ENCODE assay signal across 9 cellular contexts in the genomic region with DNA sequence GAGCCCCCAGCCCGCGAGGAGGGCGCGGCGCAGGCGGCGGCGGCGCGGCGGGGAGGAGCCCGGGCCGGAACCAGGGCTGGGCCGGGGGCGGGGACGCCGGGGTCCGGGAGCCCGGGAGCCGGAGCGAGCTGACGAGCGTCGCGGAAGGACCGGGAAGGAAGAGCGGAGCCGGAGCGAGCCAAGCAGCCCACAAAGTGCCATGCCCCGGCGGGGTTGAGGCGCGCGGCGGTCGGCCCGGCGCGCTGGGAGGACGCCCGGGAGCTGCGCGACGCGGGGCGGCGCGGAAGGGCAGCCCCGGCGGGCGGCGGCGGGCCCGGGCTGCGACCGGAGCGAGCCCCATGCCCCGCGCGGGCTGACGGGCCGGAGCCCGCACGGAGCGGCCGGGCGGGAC. TPM values are rescaled to one million over a fixed set of nuclear protein-coding genes. Genes with fewer than 3 reads are reported as not detected.
DNase-seq lines count a peak whose midpoint lies in the region; ATAC-seq, FAIRE-seq and TF ChIP-seq lines count a peak whose summit lies in the region.
"Had no signal": no experiment of that assay in that cellular context is flagged by ENCODE, and none has a peak within 500 bp of the region (broad histone marks: within the 10 kb centered on the region; RNA-seq: fewer than 3 reads in every experiment).

No MANE protein-coding gene starts in this region.

- intact Hi-C loops in heart right ventricle (cut with DNase I) = loop anchor here in 3 of 10 donors (5.0 kb wide), 3 partner anchors 36 to 46 kb away; no protein-coding TSS in a partner anchor

- POLR2A ChIA-PET in WTC11 (lab: Charles Lee) = no interaction called here

- CTCF ChIA-PET in WTC11 (lab: Charles Lee) = interaction anchor here (0.9 to 1.3 kb wide), 7 partner anchors 39 to 176 kb away, joined by 3 to 4 read pairs (median 3); no protein-coding TSS in a partner anchor

- H3K4me1 Mint-ChIP-seq in WTC11 = peaks cover 48% of the 10 kb centered on the region

- peaks cover 0 to 5% (median 0%) of the 10 kb centered on the region in 9 donors for H3K36me3 ChIP-seq in heart right ventricle
- no peaks in the 10 kb centered on the region for H3K36me3 ChIP-seq in small intestine (ENCODE audit: control insufficient read depth in 2 of 2, insufficient read depth in 2 of 2, low read length in 2 of 2)

- H3K27ac ChIP-seq in heart right ventricle (peak overlapping the region; percentile 71 to 87 (median 82)), small intestine (ENCODE audit: low read depth in 1 of 2, low read length in 1 of 2) (peak overlapping the region; percentile 61 to 72)

- H3K4me1 ChIP-seq in heart right ventricle (peaks cover 11 to 53% (median 32%) of the 10 kb centered on the region in 9 donors), small intestine (ENCODE audit: control insufficient read depth in 2 of 2, insufficient read depth in 1 of 2, low read depth in 1 of 2, low read length in 1 of 2) (peaks cover 3 to 15% of the 10 kb centered on the region in 2 donors)

- H3K9me3 ChIP-seq in heart right ventricle = no peaks in the 10 kb centered on the region
- no peaks in the 10 kb centered on the region for H3K9me3 ChIP-seq in small intestine (ENCODE audit: control insufficient read depth, low read depth)

- peak overlapping the region; percentile 65 to 97 (median 78) for H3K4me3 ChIP-seq in heart right ventricle
- peak overlapping the region; percentile 82 to 93 for H3K4me3 ChIP-seq in small intestine (ENCODE audit: low read depth in 1 of 2, low read length in 2 of 2)

- 0 to 1% methylated on average over 31 to 67 of the region's 67 CpGs for WGBS in heart right ventricle, 2 donors
- 0 to 1% (median 1%) methylated on average over 20 to 67 of the region's 67 CpGs for WGBS in small intestine, 3 donors

- H3K36me3 Mint-ChIP-seq in WTC11 = no peaks in the 10 kb centered on the region

- no peak overlapping the region for H3K27ac Mint-ChIP-seq in WTC11

- peaks cover 78% of the 10 kb centered on the region for H3K27me3 Mint-ChIP-seq in WTC11 (ENCODE audit: low read depth)

- no peak for FAIRE-seq in small intestine (lab: Jason Lieb, UNC)

- peak; percentile 43 for ATAC-seq in GM19397 (IDR thresholded peaks at IDR 0.05; ENCODE audit: unreplicated experiment)
- peak; percentile 36 for ATAC-seq in HG03432 (IDR thresholded peaks at IDR 0.05; ENCODE audit: unreplicated experiment)
- 0 out of 2 replicates have a peak, but pooled peaks have one; percentile 0 for ATAC-seq in WTC11
- ATAC-seq in heart right ventricle = peak in 4 of 8 donors; percentile 7 to 68 (median 24)

- H3K27me3 ChIP-seq in heart right ventricle = peaks cover 0 to 46% (median 14%) of the 10 kb centered on the region in 7 donors
- H3K27me3 ChIP-seq in small intestine (ENCODE audit: control insufficient read depth in 2 of 2, insufficient read depth in 2 of 2, low read length in 2 of 2) = no peaks in the 10 kb centered on the region

- peak; percentile 80 for DNase-seq in D341Med (ENCODE audit: low spot score)
- DNase-seq in WTC11 (ENCODE audit: low spot score) = no peak
- DNase-seq in heart right ventricle = no peak
- peak; percentile 75 for DNase-seq in small intestine
- DNase-seq in NCI-H69 (lab: John Stamatoyannopoulos, UW) = no peak
- DNase-seq in cerebellar cortex (ENCODE audit: low spot score) = no peak

- no peak overlapping the region for H3K4me3 Mint-ChIP-seq in WTC11

- no peaks in the 10 kb centered on the region for H3K9me3 Mint-ChIP-seq in WTC11
- H3K9me3 Mint-ChIP-seq: T-helper 1 cell treated with Interleukin-12 subunit alpha and Interleukin-12 subunit beta and Interleukin-4 antibody, amounts not matched to agents 30 μg/mL and 1 μg/mL, for 36 hours had no signal

- TF ChIP-seq CTCF in WTC11 (IDR thresholded peaks at IDR 0.05) (no peak), heart right ventricle (IDR thresholded peaks at IDR 0.05) (no peak)

TF ChIP-seq in WTC11, 78 proteins besides CTCF, POLR2A, EP300 and RAD21:
- TF ChIP-seq, protein P1, sequence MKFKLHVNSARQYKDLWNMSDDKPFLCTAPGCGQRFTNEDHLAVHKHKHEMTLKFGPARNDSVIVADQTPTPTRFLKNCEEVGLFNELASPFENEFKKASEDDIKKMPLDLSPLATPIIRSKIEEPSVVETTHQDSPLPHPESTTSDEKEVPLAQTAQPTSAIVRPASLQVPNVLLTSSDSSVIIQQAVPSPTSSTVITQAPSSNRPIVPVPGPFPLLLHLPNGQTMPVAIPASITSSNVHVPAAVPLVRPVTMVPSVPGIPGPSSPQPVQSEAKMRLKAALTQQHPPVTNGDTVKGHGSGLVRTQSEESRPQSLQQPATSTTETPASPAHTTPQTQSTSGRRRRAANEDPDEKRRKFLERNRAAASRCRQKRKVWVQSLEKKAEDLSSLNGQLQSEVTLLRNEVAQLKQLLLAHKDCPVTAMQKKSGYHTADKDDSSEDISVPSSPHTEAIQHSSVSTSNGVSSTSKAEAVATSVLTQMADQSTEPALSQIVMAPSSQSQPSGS (CRISPR knock-in tag; IDR thresholded peaks at IDR 0.05; ENCODE audit: borderline replicate concordance, low read depth) = no peak
- TF ChIP-seq EMX1 (CRISPR knock-in tag; IDR thresholded peaks at IDR 0.05) (no peak), TP53 (CRISPR knock-in tag; IDR thresholded peaks at IDR 0.05) (no peak), IRF1 (CRISPR knock-in tag; IDR thresholded peaks at IDR 0.05) (no peak), NR1H2 (CRISPR knock-in tag; IDR thresholded peaks at IDR 0.05) (no peak), TCF7 (CRISPR knock-in tag; IDR thresholded peaks at IDR 0.05; ENCODE audit: low read depth) (no peak), GRHL2 (CRISPR knock-in tag; IDR thresholded peaks at IDR 0.05; ENCODE audit: insufficient replicate concordance, severe bottlenecking) (no peak), CREM (CRISPR knock-in tag; IDR thresholded peaks at IDR 0.05) (no peak), ZNF263 (CRISPR knock-in tag; IDR thresholded peaks at IDR 0.05; ENCODE audit: low read depth) (no peak), NR3C1 (CRISPR knock-in tag; conservative IDR thresholded peaks at IDR 0.05; ENCODE audit: low read depth) (no peak), ZNF121 (CRISPR knock-in tag; IDR thresholded peaks at IDR 0.05) (no peak), GABPB1 (CRISPR knock-in tag; IDR thresholded peaks at IDR 0.05) (no peak), ZNF416 (CRISPR knock-in tag; IDR thresholded peaks at IDR 0.05) (no peak), CREB1 (CRISPR knock-in tag; IDR thresholded peaks at IDR 0.05) (no peak), ZNF671 (CRISPR knock-in tag; IDR thresholded peaks at IDR 0.05) (no peak)
- TF ChIP-seq, protein P2, sequence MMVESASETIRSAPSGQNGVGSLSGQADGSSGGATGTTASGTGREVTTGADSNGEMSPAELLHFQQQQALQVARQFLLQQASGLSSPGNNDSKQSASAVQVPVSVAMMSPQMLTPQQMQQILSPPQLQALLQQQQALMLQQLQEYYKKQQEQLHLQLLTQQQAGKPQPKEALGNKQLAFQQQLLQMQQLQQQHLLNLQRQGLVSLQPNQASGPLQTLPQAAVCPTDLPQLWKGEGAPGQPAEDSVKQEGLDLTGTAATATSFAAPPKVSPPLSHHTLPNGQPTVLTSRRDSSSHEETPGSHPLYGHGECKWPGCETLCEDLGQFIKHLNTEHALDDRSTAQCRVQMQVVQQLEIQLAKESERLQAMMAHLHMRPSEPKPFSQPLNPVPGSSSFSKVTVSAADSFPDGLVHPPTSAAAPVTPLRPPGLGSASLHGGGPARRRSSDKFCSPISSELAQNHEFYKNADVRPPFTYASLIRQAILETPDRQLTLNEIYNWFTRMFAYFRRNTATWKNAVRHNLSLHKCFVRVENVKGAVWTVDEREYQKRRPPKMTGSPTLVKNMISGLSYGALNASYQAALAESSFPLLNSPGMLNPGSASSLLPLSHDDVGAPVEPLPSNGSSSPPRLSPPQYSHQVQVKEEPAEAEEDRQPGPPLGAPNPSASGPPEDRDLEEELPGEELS (CRISPR knock-in tag; IDR thresholded peaks at IDR 0.05) = no peak
- TF ChIP-seq, protein P3, sequence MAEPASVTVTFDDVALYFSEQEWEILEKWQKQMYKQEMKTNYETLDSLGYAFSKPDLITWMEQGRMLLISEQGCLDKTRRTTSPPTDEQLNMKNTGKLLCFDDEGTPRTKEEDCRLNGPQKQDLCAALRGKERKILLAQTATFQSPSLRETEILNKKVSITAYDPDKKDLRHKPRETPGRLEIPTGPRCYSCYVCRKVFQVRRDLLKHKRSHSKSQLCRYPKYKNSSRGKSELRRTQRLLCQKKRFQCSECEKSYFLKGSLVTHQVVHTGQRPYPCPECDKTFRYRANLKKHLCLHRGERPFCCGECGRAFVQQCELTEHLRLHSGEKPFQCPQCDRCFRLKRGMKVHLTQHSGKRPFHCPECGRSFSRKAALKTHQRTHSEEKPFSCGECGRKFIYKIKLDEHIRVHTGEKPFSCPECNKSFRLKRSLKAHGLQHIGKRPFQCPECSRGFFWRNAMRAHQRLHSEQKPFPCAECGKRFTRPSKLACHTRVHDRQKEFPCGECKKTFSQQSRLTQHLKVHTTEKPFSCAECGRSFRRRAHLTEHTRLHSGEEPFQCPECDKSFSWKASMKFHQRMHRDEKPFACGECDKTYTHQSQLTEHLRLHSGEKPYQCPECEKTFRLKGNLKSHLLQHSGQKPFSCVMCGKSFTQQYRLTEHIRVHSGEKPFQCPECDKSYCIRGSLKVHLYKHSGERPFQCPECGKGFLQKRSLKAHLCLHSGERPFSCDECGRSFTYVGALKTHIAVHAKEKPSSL (CRISPR knock-in tag; conservative IDR thresholded peaks at IDR 0.05) = no peak
- TF ChIP-seq, protein P4, sequence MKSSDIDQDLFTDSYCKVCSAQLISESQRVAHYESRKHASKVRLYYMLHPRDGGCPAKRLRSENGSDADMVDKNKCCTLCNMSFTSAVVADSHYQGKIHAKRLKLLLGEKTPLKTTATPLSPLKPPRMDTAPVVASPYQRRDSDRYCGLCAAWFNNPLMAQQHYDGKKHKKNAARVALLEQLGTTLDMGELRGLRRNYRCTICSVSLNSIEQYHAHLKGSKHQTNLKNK (CRISPR knock-in tag; IDR thresholded peaks at IDR 0.05) = no peak

RNA-seq across cellular contexts. Expression of gene FOXP4, which starts 0.3 kb away (rescaled TPM):
- total RNA-seq in WTC11 (2021) (19.5 to 36.6 TPM (median 19.8 TPM) in 3 replicates), heart right ventricle (10 to 100 TPM; 12.7 to 18.0 (median 13.7) TPM)
- polyA plus RNA-seq in heart right ventricle (10 to 100 TPM in 1 of 2 donors, 1 to 10 TPM in 1; 8.9 to 12.9 TPM), small intestine (10 to 100 TPM; 13.8 to 18.5 (median 14.3) TPM)

Comparison
In these comparisons a context has a peak if more than half of its experiments do, and no peak if none do; other contexts are left out.
1. DNase-seq: peak in D341Med (single experiment) and small intestine (single experiment); none in WTC11 (single experiment), heart right ventricle (0 of 2), NCI-H69 (single experiment) and cerebellar cortex (single experiment).